Comparison of ENCODE assay signal across 10 cellular contexts in genomic region chr14:101819251-101819990, GRCh38. TPM values are rescaled to one million over a fixed set of nuclear protein-coding genes. Genes with fewer than 3 reads are reported as not detected.
DNase-seq lines count a peak whose midpoint lies in the region; ATAC-seq, FAIRE-seq and TF ChIP-seq lines count a peak whose summit lies in the region.
"Had no signal": no experiment of that assay in that cellular context is flagged by ENCODE, and none has a peak within 500 bp of the region (broad histone marks: within the 10 kb centered on the region; RNA-seq: fewer than 3 reads in every experiment).

No MANE protein-coding gene starts in this region.

- H3K9me3 ChIP-seq in Loucy (ENCODE audit: insufficient read depth, low read depth, low read length) (no peaks in the 10 kb centered on the region), pancreas (no peaks in the 10 kb centered on the region)
- no peaks in the 10 kb centered on the region for H3K9me3 ChIP-seq in effector memory CD4-positive, alpha-beta T cell (ENCODE audit: control insufficient read depth, low read length)

- no peak overlapping the region for H3K27ac Mint-ChIP-seq in mesothelial cell of epicardium

- H3K4me1 ChIP-seq in Loucy (ENCODE audit: insufficient read depth, low read length, poor library complexity, severe bottlenecking), result peaks cover 77% of the 10 kb centered on the region
- H3K4me1 ChIP-seq in effector memory CD4-positive, alpha-beta T cell (ENCODE audit: control insufficient read depth, insufficient read depth, low read length, poor library complexity, severe bottlenecking), result peaks cover 62% of the 10 kb centered on the region
- peaks cover 0 to 29% (median 23%) of the 10 kb centered on the region in 3 donors for H3K4me1 ChIP-seq in pancreas

- no peak for FAIRE-seq in pancreas (lab: Jason Lieb, UNC)

- no peaks in the 10 kb centered on the region for H3K27me3 Mint-ChIP-seq in mesothelial cell of epicardium (ENCODE audit: low read depth)

- H3K27ac ChIP-seq in effector memory CD4-positive, alpha-beta T cell (ENCODE audit: insufficient read depth, low read length, poor library complexity, severe bottlenecking), result peak overlapping the region; percentile 99
- no peak overlapping the region for H3K27ac ChIP-seq in pancreas

- no peaks in the 10 kb centered on the region for H3K27me3 ChIP-seq in Loucy (ENCODE audit: insufficient read depth, low read length, poor library complexity, severe bottlenecking)
- no peaks in the 10 kb centered on the region for H3K27me3 ChIP-seq in effector memory CD4-positive, alpha-beta T cell (replicated peaks; ENCODE audit: control insufficient read depth, insufficient read depth, low read length, poor library complexity, severe bottlenecking)
- H3K27me3 ChIP-seq in pancreas, result no peaks in the 10 kb centered on the region

- peaks cover 17% of the 10 kb centered on the region for H3K4me1 Mint-ChIP-seq in mesothelial cell of epicardium

- WGBS in pancreas, 2 donors, result 90 to 93% methylated on average over 16 of the region's 16 CpGs

- intact Hi-C loops in pancreas (cut with DNase I), result loop anchor here in 1 of 3 donors (10.0 kb wide), 1 partner anchor 45 kb away; no protein-coding TSS in a partner anchor

- no peak overlapping the region for H2AFZ ChIP-seq in Loucy (ENCODE audit: low read length)

- H3K4me3 ChIP-seq in Loucy (ENCODE audit: low read length, poor library complexity, severe bottlenecking), result peak overlapping the region; percentile 70
- H3K4me3 ChIP-seq in effector memory CD4-positive, alpha-beta T cell (ENCODE audit: insufficient read depth, low read depth, low read length, poor library complexity, severe bottlenecking), result peak overlapping the region; percentile 35
- H3K4me3 ChIP-seq in pancreas, result no peak overlapping the region

- peaks cover 3% of the 10 kb centered on the region for H3K36me3 Mint-ChIP-seq in mesothelial cell of epicardium

- no peaks in the 10 kb centered on the region for H3K9me3 Mint-ChIP-seq in mesothelial cell of epicardium

- peak overlapping the region; percentile 99 for H3K4me2 ChIP-seq in Loucy (ENCODE audit: low read depth, low read length, poor library complexity, severe bottlenecking)

- H4K20me1 ChIP-seq in Loucy (ENCODE audit: insufficient read depth, low read length, poor library complexity, severe bottlenecking), result peaks cover 55% of the 10 kb centered on the region

- TF ChIP-seq CTCF in Loucy (conservative IDR thresholded peaks at IDR 0.05; ENCODE audit: low read length), result no peak
- no peak for TF ChIP-seq CTCF in pancreas (IDR thresholded peaks at IDR 0.05)
- no peak for TF ChIP-seq CTCF in mesothelial cell of epicardium (IDR thresholded peaks at IDR 0.05; ENCODE audit: unreplicated experiment)

- no peaks in the 10 kb centered on the region for H3K9me2 ChIP-seq in Loucy (replicated peaks; ENCODE audit: low read depth, low read length)

- no peak overlapping the region for H3K4me3 Mint-ChIP-seq in mesothelial cell of epicardium

- peaks cover 4% of the 10 kb centered on the region; the same call in 1 of the 2 replicates for H3F3A ChIP-seq in Loucy (ENCODE audit: low read depth)

- H3K79me2 ChIP-seq in Loucy (ENCODE audit: insufficient read depth, low read length), result peaks cover 95% of the 10 kb centered on the region

- peaks cover 19% of the 10 kb centered on the region; the same call in 1 of the 2 replicates for H3K36me3 ChIP-seq in Loucy (ENCODE audit: insufficient read depth, low read length)
- H3K36me3 ChIP-seq in effector memory CD4-positive, alpha-beta T cell (ENCODE audit: control insufficient read depth, insufficient read depth, low read length), result no peaks in the 10 kb centered on the region
- H3K36me3 ChIP-seq in pancreas, result no peaks in the 10 kb centered on the region

- DNase-seq in activated CD8-positive, alpha-beta memory T cell treated with anti-CD3 and anti-CD28 coated beads for 24 hours, result peak; percentile 81
- DNase-seq in effector memory CD4-positive, alpha-beta T cell, result peak; percentile 78 to 81 (median 80)
- peak; percentile 39 to 49 for DNase-seq in stimulated activated CD8-positive, alpha-beta memory T cell treated with anti-CD3 and anti-CD28 coated beads, Interleukin-15, amount 100 ng/mL, for 4 hours (ENCODE audit: low read depth in 2 of 2)
- no peak for DNase-seq in pancreas
- DNase-seq in mesothelial cell of epicardium (ENCODE audit: low spot score in 2 of 2, unreplicated experiment in 2 of 2), result no peak
- no peak for DNase-seq in NCI-H1092 (lab: John Stamatoyannopoulos, UW)
- DNase-seq: DMS53, NCI-H2171 had no signal

- ATAC-seq in HG02852 (IDR thresholded peaks at IDR 0.05; ENCODE audit: unreplicated experiment) (no peak), pancreas (no peak)

- H3K9ac ChIP-seq in Loucy (ENCODE audit: low read depth, low read length, poor library complexity, severe bottlenecking), result peak overlapping the region; percentile 70

RNA-seq across cellular contexts. Expression of gene PPP2R5C, which starts 57.9 kb away (rescaled TPM):
- total RNA-seq in pancreas (10 to 100 TPM; 49.8 to 76.1 (median 62.6) TPM), mesothelial cell of epicardium (115 to 126 TPM (median 125 TPM) in 3 replicates)
- 10 to 100 TPM; 41.6 to 47.5 TPM for polyA plus RNA-seq in pancreas

Comparison
In these comparisons a context has a peak if more than half of its experiments do, and no peak if none do; other contexts are left out.
1. H3K4me3 ChIP-seq: peak in Loucy (single experiment) and effector memory CD4-positive, alpha-beta T cell (single experiment); none in pancreas (0 of 4).
2. DNase-seq: peak in activated CD8-positive, alpha-beta memory T cell treated with anti-CD3 and anti-CD28 coated beads for 24 hours (single experiment), effector memory CD4-positive, alpha-beta T cell (3 of 3) and stimulated activated CD8-positive, alpha-beta memory T cell treated with anti-CD3 and anti-CD28 coated beads, Interleukin-15, amount 100 ng/mL, for 4 hours (2 of 2); none in pancreas (0 of 6), mesothelial cell of epicardium (0 of 2) and NCI-H1092 (single experiment).